In genomic region chr3:31600435-31600834, GRCh38 we compare ENCODE assay signal across 25 cellular contexts.
A peak's percentile ranks its signal among the peaks of the same experiment; 100 is the strongest.
DNase-seq lines count a peak whose midpoint lies in the region; ATAC-seq, FAIRE-seq and TF ChIP-seq lines count a peak whose summit lies in the region.
"Had no signal": no experiment of that assay in that cellular context is flagged by ENCODE, and none has a peak within 500 bp of the region (broad histone marks: within the 10 kb centered on the region; RNA-seq: fewer than 3 reads in every experiment).

No MANE protein-coding gene starts in this region.

- no peak for TF ChIP-seq POLR2A in A549 (IDR thresholded peaks at IDR 0.05; ENCODE audit: low read length)

- CTCF ChIA-PET in activated CD4-positive, alpha-beta memory T cell treated with anti-CD3 and anti-CD28 coated beads for 36 hours (lab: Charles Lee) = interaction anchor here (0.5 kb wide), 1 partner anchor 302 kb away, joined by 3 read pairs; no protein-coding TSS in a partner anchor
- CTCF ChIA-PET in activated CD4-positive, alpha-beta memory T cell treated with anti-CD3 and anti-CD28 coated beads, Interleukin-2, amount 10 ng/mL, durations not matched to agents 7 days and 5 days (lab: Charles Lee) = interaction anchor here (0.9 kb wide), 1 partner anchor 148 kb away, joined by 4 read pairs; no protein-coding TSS in a partner anchor
- CTCF ChIA-PET in A549 (lab: Yijun Ruan, JAX) = interaction anchor here (0.5 kb wide), 1 partner anchor 1524 kb away, joined by 3 read pairs; no protein-coding TSS in a partner anchor

- H4K91ac ChIP-seq in H9 (ENCODE audit: insufficient read length, low read depth, low read length) = no peak overlapping the region

- no peak overlapping the region for H3K4me3 Mint-ChIP-seq in activated CD4-positive, alpha-beta memory T cell treated with anti-CD3 and anti-CD28 coated beads for 36 hours
- H3K4me3 Mint-ChIP-seq in activated CD4-positive, alpha-beta memory T cell treated with anti-CD3 and anti-CD28 coated beads, Interleukin-2, amount 10 ng/mL, durations not matched to agents 7 days and 5 days = no peak overlapping the region
- H3K4me3 Mint-ChIP-seq in astrocyte (ENCODE audit: unreplicated experiment) (no peak overlapping the region), H9 (no peak overlapping the region)
- H3K4me3 Mint-ChIP-seq: CD14-positive monocyte; CD4-positive, alpha-beta T cell; CD8-positive, alpha-beta memory T cell had no signal

- H2BK12ac ChIP-seq in H9 (ENCODE audit: insufficient read length, low read depth, low read length) = no peak overlapping the region

- H3K4me3 ChIP-seq in A549 = no peak overlapping the region
- H3K4me3 ChIP-seq in astrocyte (ENCODE audit: insufficient read depth, low read depth, low read length) = no peak overlapping the region
- no peak overlapping the region for H3K4me3 ChIP-seq in small intestine (ENCODE audit: low read depth in 1 of 2, low read length in 2 of 2)
- H3K4me3 ChIP-seq: BLaER1 treated with 17β-estradiol and CSF1 and Interleukin-3, amounts not matched to agents 10 nM and 100 nM; GM23248 had no signal

- no peak for TF ChIP-seq CTCF in A549 (IDR thresholded peaks at IDR 0.05)
- no peak for TF ChIP-seq CTCF in astrocyte (IDR thresholded peaks at IDR 0.05; ENCODE audit: insufficient read depth, low read depth, low read length)
- TF ChIP-seq CTCF in H9 (conservative IDR thresholded peaks at IDR 0.05) = no peak

- H3K14ac ChIP-seq in H9 (ENCODE audit: insufficient read depth, low read length) = no peak overlapping the region

- no peaks in the 10 kb centered on the region for H3K23me2 ChIP-seq in H9 (ENCODE audit: insufficient read length, low read depth, low read length, poor library complexity, severe bottlenecking)

- no peak for DNase-seq in activated CD4-positive, alpha-beta memory T cell treated with anti-CD3 and anti-CD28 coated beads for 36 hours
- DNase-seq in activated CD4-positive, alpha-beta memory T cell treated with anti-CD3 and anti-CD28 coated beads, Interleukin-2, amount 10 ng/mL, durations not matched to agents 7 days and 5 days = no peak
- DNase-seq in A549 (ENCODE audit: low read depth in 1 of 2, low spot score in 1 of 2) (no peak), astrocyte (ENCODE audit: low read depth) (no peak), small intestine (no peak), H9 (no peak)
- DNase-seq: ACHN; AML-193; BE2C; CD4-positive, alpha-beta T cell; CD8-positive, alpha-beta memory T cell; DMS53; DMS79 treated with DMSO at 0.1 percent for 48 hours; GF-D8; GM23248; H7 had no signal

- peaks cover 55% of the 10 kb centered on the region for H3K36me3 Mint-ChIP-seq in activated CD4-positive, alpha-beta memory T cell treated with anti-CD3 and anti-CD28 coated beads for 36 hours
- peaks cover 87% of the 10 kb centered on the region for H3K36me3 Mint-ChIP-seq in activated CD4-positive, alpha-beta memory T cell treated with anti-CD3 and anti-CD28 coated beads, Interleukin-2, amount 10 ng/mL, durations not matched to agents 7 days and 5 days (ENCODE audit: low read depth)
- H3K36me3 Mint-ChIP-seq in astrocyte (ENCODE audit: low read depth, unreplicated experiment) = no peaks in the 10 kb centered on the region
- peaks cover 32 to 43% (median 36%) of the 10 kb centered on the region in 3 experiments for H3K36me3 Mint-ChIP-seq in H9 (ENCODE audit: insufficient read depth in 1 of 3, low read depth in 3 of 3)

- H3K23ac ChIP-seq in H9 (ENCODE audit: insufficient read length, low read depth, low read length) = no peak overlapping the region

- H3K4me1 ChIP-seq in A549 (no peaks in the 10 kb centered on the region), astrocyte (ENCODE audit: insufficient read depth, low read length) (no peaks in the 10 kb centered on the region), small intestine (ENCODE audit: control insufficient read depth in 2 of 2, insufficient read depth in 1 of 2, low read depth in 1 of 2, low read length in 1 of 2) (no peaks in the 10 kb centered on the region), H9 (ENCODE audit: insufficient read depth, low read length) (no peaks in the 10 kb centered on the region)
- H3K4me1 ChIP-seq: BE2C; BLaER1 treated with 17β-estradiol and CSF1 and Interleukin-3, amounts not matched to agents 10 nM and 100 nM had no signal

- H3K79me1 ChIP-seq in H9 (ENCODE audit: insufficient read depth, low read depth, low read length, poor library complexity, severe bottlenecking) = no peaks in the 10 kb centered on the region

- H2BK15ac ChIP-seq in H9 (ENCODE audit: low read depth, low read length) = no peak overlapping the region

- no peak overlapping the region for H2AK5ac ChIP-seq in H9 (ENCODE audit: insufficient read length, low read length)

- H3K4me1 Mint-ChIP-seq in activated CD4-positive, alpha-beta memory T cell treated with anti-CD3 and anti-CD28 coated beads for 36 hours (ENCODE audit: low read depth) = peaks cover 21% of the 10 kb centered on the region
- peaks cover 10% of the 10 kb centered on the region for H3K4me1 Mint-ChIP-seq in activated CD4-positive, alpha-beta memory T cell treated with anti-CD3 and anti-CD28 coated beads, Interleukin-2, amount 10 ng/mL, durations not matched to agents 7 days and 5 days
- no peaks in the 10 kb centered on the region for H3K4me1 Mint-ChIP-seq in astrocyte (ENCODE audit: low read depth, unreplicated experiment)
- no peaks in the 10 kb centered on the region for H3K4me1 Mint-ChIP-seq in H9

- no peak overlapping the region for H3K9ac ChIP-seq in astrocyte (ENCODE audit: low read length)
- H3K9ac ChIP-seq in H9 (ENCODE audit: extremely low read depth, insufficient read length, low read length) = no peak overlapping the region
- H3K9ac ChIP-seq: BLaER1 treated with 17β-estradiol and CSF1 and Interleukin-3, amounts not matched to agents 10 nM and 100 nM; GM23248 had no signal

- H2AFZ ChIP-seq in astrocyte (ENCODE audit: low read depth, low read length) = no peak overlapping the region
- H2AFZ ChIP-seq in H9 (ENCODE audit: low read length) = no peak overlapping the region
- H2AFZ ChIP-seq: GM23248 had no signal

- FAIRE-seq in A549 (lab: Jason Lieb, UNC) = no peak
- FAIRE-seq in astrocyte (lab: Jason Lieb, UNC) = peak; percentile 49
- peak; percentile 23 for FAIRE-seq in small intestine (lab: Jason Lieb, UNC)
- FAIRE-seq: A204.1, GM12891, GM18507, H1 had no signal

- H3K27me3 Mint-ChIP-seq in activated CD4-positive, alpha-beta memory T cell treated with anti-CD3 and anti-CD28 coated beads for 36 hours = no peaks in the 10 kb centered on the region
- H3K27me3 Mint-ChIP-seq in activated CD4-positive, alpha-beta memory T cell treated with anti-CD3 and anti-CD28 coated beads, Interleukin-2, amount 10 ng/mL, durations not matched to agents 7 days and 5 days = no peaks in the 10 kb centered on the region
- H3K27me3 Mint-ChIP-seq in astrocyte (ENCODE audit: low read depth, unreplicated experiment) (no peaks in the 10 kb centered on the region), H9 (ENCODE audit: low read depth) (no peaks in the 10 kb centered on the region)
- H3K27me3 Mint-ChIP-seq: CD4-positive, alpha-beta T cell; CD8-positive, alpha-beta memory T cell had no signal

- H4K20me1 ChIP-seq in astrocyte (ENCODE audit: insufficient read depth, low read length) (no peaks in the 10 kb centered on the region), H9 (ENCODE audit: control insufficient read depth, insufficient read depth, insufficient read length) (no peaks in the 10 kb centered on the region)

- H2BK20ac ChIP-seq in H9 (ENCODE audit: low read depth, low read length, poor library complexity, severe bottlenecking) = no peak overlapping the region

- POLR2A ChIA-PET in activated CD4-positive, alpha-beta memory T cell treated with anti-CD3 and anti-CD28 coated beads for 36 hours (lab: Charles Lee) = no interaction called here
- POLR2A ChIA-PET in activated CD4-positive, alpha-beta memory T cell treated with anti-CD3 and anti-CD28 coated beads, Interleukin-2, amount 10 ng/mL, durations not matched to agents 7 days and 5 days (lab: Charles Lee) = no interaction called here
- POLR2A ChIA-PET in A549 (lab: Yijun Ruan, JAX) = no interaction called here

- H3K79me2 ChIP-seq in astrocyte (ENCODE audit: insufficient read depth, low read length) = peaks cover 24% of the 10 kb centered on the region
- H3K79me2 ChIP-seq in H9 (ENCODE audit: insufficient read depth, low read length) = no peaks in the 10 kb centered on the region

- H4K8ac ChIP-seq in H9 (replicated peaks; ENCODE audit: insufficient read length, low read depth, low read length) = no peak overlapping the region

- no peak for TF ChIP-seq RAD21 in A549 (conservative IDR thresholded peaks at IDR 0.05 in 1 of 2, IDR thresholded peaks at IDR 0.05 in 1 of 2)

- H3K4me2 ChIP-seq in A549 (no peak overlapping the region), astrocyte (ENCODE audit: low read length) (no peak overlapping the region), H9 (ENCODE audit: insufficient read depth, insufficient read length, low read length) (no peak overlapping the region)
- H3K4me2 ChIP-seq: BLaER1 treated with 17β-estradiol and CSF1 and Interleukin-3, amounts not matched to agents 10 nM and 100 nM had no signal

- H3K27ac ChIP-seq in A549 = no peak overlapping the region
- H3K27ac ChIP-seq in astrocyte (ENCODE audit: low read depth, low read length) = no peak overlapping the region
- no peak overlapping the region for H3K27ac ChIP-seq in small intestine (ENCODE audit: low read depth in 1 of 2, low read length in 1 of 2)
- H3K27ac ChIP-seq in H9 (ENCODE audit: insufficient read length, low read depth, low read length) = no peak overlapping the region
- H3K27ac ChIP-seq: 22Rv1; BLaER1 treated with 17β-estradiol and CSF1 and Interleukin-3, amounts not matched to agents 10 nM and 100 nM; GM23248 had no signal

- H3K27ac Mint-ChIP-seq in activated CD4-positive, alpha-beta memory T cell treated with anti-CD3 and anti-CD28 coated beads for 36 hours = peak overlapping the region; percentile 18
- H3K27ac Mint-ChIP-seq in activated CD4-positive, alpha-beta memory T cell treated with anti-CD3 and anti-CD28 coated beads, Interleukin-2, amount 10 ng/mL, durations not matched to agents 7 days and 5 days = no peak overlapping the region
- no peak overlapping the region for H3K27ac Mint-ChIP-seq in astrocyte (ENCODE audit: unreplicated experiment)
- H3K27ac Mint-ChIP-seq in H9 = no peak overlapping the region
- H3K27ac Mint-ChIP-seq: CD14-positive monocyte; CD4-positive, alpha-beta T cell had no signal

- H4K5ac ChIP-seq in H9 (ENCODE audit: insufficient read length, low read depth, low read length) = no peak overlapping the region

- no peak overlapping the region for H3K56ac ChIP-seq in H9 (ENCODE audit: insufficient read length, low read depth, low read length)

- no peak overlapping the region for H3K4ac ChIP-seq in H9 (ENCODE audit: low read depth, low read length)

- peaks cover 4% of the 10 kb centered on the region for H3K36me3 ChIP-seq in astrocyte (ENCODE audit: insufficient read depth, low read length)
- peaks cover 1 to 2% of the 10 kb centered on the region in 2 donors for H3K36me3 ChIP-seq in small intestine (ENCODE audit: control insufficient read depth in 2 of 2, insufficient read depth in 2 of 2, low read length in 2 of 2)
- H3K36me3 ChIP-seq: BE2C had no signal

- 91% methylated on average over 3 of the region's 3 CpGs for WGBS in A549 (ENCODE audit: missing lambda C conversion rate)
- 94 to 97% (median 96%) methylated on average over 3 of the region's 3 CpGs for WGBS in small intestine, 3 donors
- no CpG with 5 or more reads among the region's 3 CpGs for WGBS in H9 (ENCODE audit: extremely low coverage, insufficient read length, low lambda C conversion rate)

- H2BK120ac ChIP-seq in H9 (ENCODE audit: low read depth, low read length, poor library complexity, severe bottlenecking) = no peak overlapping the region

- H2BK5ac ChIP-seq in H9 (ENCODE audit: insufficient read length, low read length) = no peak overlapping the region

- no peak for TF ChIP-seq EP300 in A549 (IDR thresholded peaks at IDR 0.05)

- peaks cover 3% of the 10 kb centered on the region; the same call in 1 of the 3 replicates for H3K9me3 ChIP-seq in A549
- no peaks in the 10 kb centered on the region for H3K9me3 ChIP-seq in astrocyte (ENCODE audit: insufficient read depth, low read depth, low read length)
- H3K9me3 ChIP-seq in small intestine (ENCODE audit: control insufficient read depth, low read depth) = no peaks in the 10 kb centered on the region
- H3K9me3 ChIP-seq in H9 (ENCODE audit: control insufficient read depth, low read depth, low read length) = no peaks in the 10 kb centered on the region
- H3K9me3 ChIP-seq: BE2C had no signal

- H3K18ac ChIP-seq in H9 (ENCODE audit: insufficient read length, low read depth, low read length) = no peak overlapping the region

- H3K27me3 ChIP-seq in astrocyte (ENCODE audit: insufficient read depth, low read length) = no peaks in the 10 kb centered on the region
- H3K27me3 ChIP-seq in small intestine (ENCODE audit: control insufficient read depth in 2 of 2, insufficient read depth in 2 of 2, low read length in 2 of 2) = no peaks in the 10 kb centered on the region
- no peaks in the 10 kb centered on the region for H3K27me3 ChIP-seq in H9 (ENCODE audit: insufficient read depth, low read length)
- H3K27me3 ChIP-seq: BE2C; BLaER1 treated with 17β-estradiol and CSF1 and Interleukin-3, amounts not matched to agents 10 nM and 100 nM had no signal

- H3K9me3 Mint-ChIP-seq in activated CD4-positive, alpha-beta memory T cell treated with anti-CD3 and anti-CD28 coated beads for 36 hours = peaks cover 11% of the 10 kb centered on the region
- H3K9me3 Mint-ChIP-seq in activated CD4-positive, alpha-beta memory T cell treated with anti-CD3 and anti-CD28 coated beads, Interleukin-2, amount 10 ng/mL, durations not matched to agents 7 days and 5 days = peaks cover 13% of the 10 kb centered on the region
- H3K9me3 Mint-ChIP-seq in astrocyte (ENCODE audit: unreplicated experiment) (peaks cover under 1% of the 10 kb centered on the region), H9 (peaks cover 11 to 13% of the 10 kb centered on the region in 2 experiments)

- no peak overlapping the region for H3T11ph ChIP-seq in H9 (ENCODE audit: low read length)

- no peak for ATAC-seq in A549
- no peak for ATAC-seq in GM18909 (IDR thresholded peaks at IDR 0.05; ENCODE audit: poor library complexity, unreplicated experiment)
- ATAC-seq: HCT116 had no signal

- intact Hi-C loops in activated CD4-positive, alpha-beta memory T cell treated with anti-CD3 and anti-CD28 coated beads for 36 hours (cut with micrococcal nuclease) = no loop called here
